9 cellular contexts compared by ENCODE assay signal in genomic region chr19:48720251-48720612, GRCh38. TPM values are rescaled to one million over a fixed set of nuclear protein-coding genes. Genes with fewer than 3 reads are reported as not detected.
A peak's percentile ranks its signal among the peaks of the same experiment; 100 is the strongest.
DNase-seq lines count a peak whose midpoint lies in the region; ATAC-seq, FAIRE-seq and TF ChIP-seq lines count a peak whose summit lies in the region.
"Had no signal": no experiment of that assay in that cellular context is flagged by ENCODE, and none has a peak within 500 bp of the region (broad histone marks: within the 10 kb centered on the region; RNA-seq: fewer than 3 reads in every experiment).

No MANE protein-coding gene starts in this region.

- H4K20me1 ChIP-seq in keratinocyte (ENCODE audit: control insufficient read depth, extremely low read depth, insufficient read depth, low read length), result no peaks in the 10 kb centered on the region

- H3K9ac ChIP-seq in keratinocyte (ENCODE audit: control insufficient read depth, extremely low read depth, insufficient read depth, low read length), result no peak overlapping the region

- H3K9me3 ChIP-seq in keratinocyte (ENCODE audit: control insufficient read depth, low read depth, low read length) (no peaks in the 10 kb centered on the region), tibial nerve (no peaks in the 10 kb centered on the region)

- peaks cover 6% of the 10 kb centered on the region for H3K36me3 Mint-ChIP-seq in activated CD4-positive, alpha-beta T cell treated with anti-CD3 and anti-CD28 coated beads, Interleukin-2, amount 10 ng/mL, durations not matched to agents 7 days and 5 days (ENCODE audit: low read depth)
- H3K36me3 Mint-ChIP-seq in activated T-helper 2 cell treated with anti-CD3 and anti-CD28 coated beads, Interferon-gamma antibody, Interleukin-2, Interleukin-4, amounts not matched to agents 10 μg/mL and 5 μg/mL and 100 μg/mL, durations not matched to agents 14 hours and 24 hours and 36 hours (ENCODE audit: low read depth), result peaks cover 6% of the 10 kb centered on the region

- TF ChIP-seq CTCF in keratinocyte (optimal IDR thresholded peaks at IDR 0.05 in 1 of 3, IDR thresholded peaks at IDR 0.05 in 1 of 3, conservative IDR thresholded peaks at IDR 0.05 in 1 of 3; ENCODE audit: extremely low read depth in 1 of 3, insufficient read depth in 2 of 3, low read length in 3 of 3) (no peak), tibial nerve (IDR thresholded peaks at IDR 0.05) (no peak), lower leg skin (IDR thresholded peaks at IDR 0.05) (no peak)

- H3K9me3 Mint-ChIP-seq in activated CD4-positive, alpha-beta T cell treated with anti-CD3 and anti-CD28 coated beads, Interleukin-2, amount 10 ng/mL, durations not matched to agents 7 days and 5 days, result peaks cover 6% of the 10 kb centered on the region
- H3K9me3 Mint-ChIP-seq in activated T-helper 2 cell treated with anti-CD3 and anti-CD28 coated beads, Interferon-gamma antibody, Interleukin-2, Interleukin-4, amounts not matched to agents 10 μg/mL and 5 μg/mL and 100 μg/mL, durations not matched to agents 14 hours and 24 hours and 36 hours, result peaks cover 7% of the 10 kb centered on the region

- TF ChIP-seq EP300 in tibial nerve (IDR thresholded peaks at IDR 0.05), result no peak

- no peak for DNase-seq in activated CD4-positive, alpha-beta T cell treated with anti-CD3 and anti-CD28 coated beads, Interleukin-2, amount 10 ng/mL, durations not matched to agents 7 days and 5 days
- DNase-seq in activated CD4-positive, alpha-beta T cell treated with anti-CD3 and anti-CD28 coated beads, Interleukin-2, amount 50 U/mL, for 4 hours, result no peak
- DNase-seq in activated T-helper 2 cell treated with anti-CD3 and anti-CD28 coated beads, Interferon-gamma antibody, Interleukin-2, Interleukin-4, amounts not matched to agents 10 μg/mL and 5 μg/mL and 100 μg/mL, durations not matched to agents 14 hours and 24 hours and 36 hours (ENCODE audit: low spot score), result no peak
- DNase-seq in keratinocyte (ENCODE audit: low read depth, low spot score) (no peak), tibial nerve (ENCODE audit: low spot score in 2 of 2) (no peak), lower leg skin (ENCODE audit: low spot score in 2 of 2) (no peak), SIG-M5 (lab: John Stamatoyannopoulos, UW) (no peak)

- H3K27me3 Mint-ChIP-seq in activated CD4-positive, alpha-beta T cell treated with anti-CD3 and anti-CD28 coated beads, Interleukin-2, amount 10 ng/mL, durations not matched to agents 7 days and 5 days, result no peaks in the 10 kb centered on the region
- no peaks in the 10 kb centered on the region for H3K27me3 Mint-ChIP-seq in activated T-helper 2 cell treated with anti-CD3 and anti-CD28 coated beads, Interferon-gamma antibody, Interleukin-2, Interleukin-4, amounts not matched to agents 10 μg/mL and 5 μg/mL and 100 μg/mL, durations not matched to agents 14 hours and 24 hours and 36 hours (ENCODE audit: low read depth)

- no peak overlapping the region for H3K27ac ChIP-seq in keratinocyte (ENCODE audit: control insufficient read depth, insufficient read depth, low read length)
- peak overlapping the region; percentile 88 to 96 (median 92) for H3K27ac ChIP-seq in tibial nerve

- H3K4me3 ChIP-seq in keratinocyte (ENCODE audit: control insufficient read depth in 2 of 3, extremely low read depth in 1 of 3, insufficient read depth in 2 of 3, low read depth in 1 of 3, low read length in 3 of 3), result peak overlapping the region in 1 of 3 experiments; percentile 81
- peak overlapping the region in 1 of 4 donors; percentile 63 for H3K4me3 ChIP-seq in tibial nerve
- no peak overlapping the region for H3K4me3 ChIP-seq in lower leg skin (ENCODE audit: low read depth, poor library complexity, severe bottlenecking)

- no peaks in the 10 kb centered on the region for H3K9me1 ChIP-seq in keratinocyte (ENCODE audit: control insufficient read depth, extremely low read depth, insufficient read depth, low read length)

- POLR2A ChIA-PET in activated CD4-positive, alpha-beta T cell treated with anti-CD3 and anti-CD28 coated beads, Interleukin-2, amount 10 ng/mL, durations not matched to agents 7 days and 5 days (lab: Charles Lee), result interaction anchor here (0.6 kb wide), 1 partner anchor 56 kb away, joined by 13 read pairs; no protein-coding TSS in a partner anchor

- H3K4me1 ChIP-seq in keratinocyte (ENCODE audit: control insufficient read depth, extremely low read depth, insufficient read depth, low read length), result peaks cover 22% of the 10 kb centered on the region
- peaks cover 0 to 75% (median 41%) of the 10 kb centered on the region in 4 donors for H3K4me1 ChIP-seq in tibial nerve

- WGBS in tibial nerve, 2 donors, result 26 to 29% methylated on average over 12 of the region's 12 CpGs
- 15 to 24% methylated on average over 12 of the region's 12 CpGs for WGBS in lower leg skin, 2 donors

- CTCF ChIA-PET in activated CD4-positive, alpha-beta T cell treated with anti-CD3 and anti-CD28 coated beads, Interleukin-2, amount 10 ng/mL, durations not matched to agents 7 days and 5 days (lab: Charles Lee), result interaction anchor here (1.4 kb wide), 1 partner anchor 19 kb away, joined by 4 read pairs; no protein-coding TSS in a partner anchor

- no peaks in the 10 kb centered on the region for H3K79me2 ChIP-seq in keratinocyte (ENCODE audit: control insufficient read depth, insufficient read depth, low read length)

- peak overlapping the region; percentile 98 for H3K27ac Mint-ChIP-seq in activated CD4-positive, alpha-beta T cell treated with anti-CD3 and anti-CD28 coated beads, Interleukin-2, amount 10 ng/mL, durations not matched to agents 7 days and 5 days
- H3K27ac Mint-ChIP-seq in activated T-helper 2 cell treated with anti-CD3 and anti-CD28 coated beads, Interferon-gamma antibody, Interleukin-2, Interleukin-4, amounts not matched to agents 10 μg/mL and 5 μg/mL and 100 μg/mL, durations not matched to agents 14 hours and 24 hours and 36 hours, result peak overlapping the region; percentile 98

- H2AFZ ChIP-seq in keratinocyte (ENCODE audit: control insufficient read depth, low read length), result peak overlapping the region; percentile 38

- dilution Hi-C loops in keratinocyte (cut with MboI; ENCODE audit: extremely low pct_ligation_motif_present, low sequenced_read_pairs), result no loop called here

- H3K4me1 Mint-ChIP-seq in activated CD4-positive, alpha-beta T cell treated with anti-CD3 and anti-CD28 coated beads, Interleukin-2, amount 10 ng/mL, durations not matched to agents 7 days and 5 days, result peaks cover 28% of the 10 kb centered on the region
- H3K4me1 Mint-ChIP-seq in activated T-helper 2 cell treated with anti-CD3 and anti-CD28 coated beads, Interferon-gamma antibody, Interleukin-2, Interleukin-4, amounts not matched to agents 10 μg/mL and 5 μg/mL and 100 μg/mL, durations not matched to agents 14 hours and 24 hours and 36 hours (ENCODE audit: low read depth), result peaks cover 10% of the 10 kb centered on the region

- H3K4me2 ChIP-seq in keratinocyte (ENCODE audit: control insufficient read depth, extremely low read depth, insufficient read depth, low read depth, low read length), result peak overlapping the region; percentile 90

- intact Hi-C loops in activated T-helper 2 cell treated with anti-CD3 and anti-CD28 coated beads, Interferon-gamma antibody, Interleukin-2, Interleukin-4, amounts not matched to agents 10 μg/mL and 5 μg/mL and 100 μg/mL, durations not matched to agents 14 hours and 24 hours and 36 hours (cut with micrococcal nuclease), result loop anchor here (5.0 kb wide), 1 partner anchor 73 kb away; the partner anchor contains the start of gene CA11
- intact Hi-C loops in lower leg skin (cut with DNase I; ENCODE audit: low total_unique reads), result no loop called here

- no peak for ATAC-seq in GM18867 (IDR thresholded peaks at IDR 0.05; ENCODE audit: unreplicated experiment)

- no peak for FAIRE-seq in keratinocyte (lab: Jason Lieb, UNC)

- H3K4me3 Mint-ChIP-seq in activated CD4-positive, alpha-beta T cell treated with anti-CD3 and anti-CD28 coated beads, Interleukin-2, amount 10 ng/mL, durations not matched to agents 7 days and 5 days, result peak overlapping the region; percentile 88
- H3K4me3 Mint-ChIP-seq in activated T-helper 2 cell treated with anti-CD3 and anti-CD28 coated beads, Interferon-gamma antibody, Interleukin-2, Interleukin-4, amounts not matched to agents 10 μg/mL and 5 μg/mL and 100 μg/mL, durations not matched to agents 14 hours and 24 hours and 36 hours (ENCODE audit: low read depth), result peak overlapping the region; percentile 91

- no peaks in the 10 kb centered on the region for H3K36me3 ChIP-seq in keratinocyte (ENCODE audit: control insufficient read depth in 2 of 2, extremely low read depth in 1 of 2, insufficient read depth in 2 of 2, low read length in 2 of 2)
- no peaks in the 10 kb centered on the region for H3K36me3 ChIP-seq in tibial nerve

- TF ChIP-seq POLR2A in tibial nerve (IDR thresholded peaks at IDR 0.05) (no peak), lower leg skin (IDR thresholded peaks at IDR 0.05) (no peak)

- H3K27me3 ChIP-seq in keratinocyte (ENCODE audit: control insufficient read depth, extremely low read depth, insufficient read depth, low read length), result no peaks in the 10 kb centered on the region
- H3K27me3 ChIP-seq in tibial nerve, result no peaks in the 10 kb centered on the region

RNA-seq across cellular contexts. Expression of gene MAMSTR, which starts 0.7 kb away (rescaled TPM):
- 1 to 10 TPM; 1.1 to 1.5 TPM for total RNA-seq in activated CD4-positive, alpha-beta T cell treated with anti-CD3 and anti-CD28 coated beads, Interleukin-2, amount 10 ng/mL, durations not matched to agents 7 days and 5 days
- 1.2 and 1.3 TPM in 2 replicates for total RNA-seq in activated T-helper 2 cell treated with anti-CD3 and anti-CD28 coated beads, Interferon-gamma antibody, Interleukin-2, Interleukin-4, amounts not matched to agents 10 μg/mL and 5 μg/mL and 100 μg/mL, durations not matched to agents 14 hours and 24 hours and 36 hours
- polyA plus RNA-seq in keratinocyte, result 0.35 to 0.39 TPM (median 0.37 TPM) in 3 replicates
- polyA plus RNA-seq in keratinocyte (2011; ENCODE audit: low read depth), result not detected
- 0.23 and 0.35 TPM in 2 replicates for polyA plus RNA-seq in keratinocyte (2011; cell fraction: cytosol; rRNA removed)
- polyA plus RNA-seq in keratinocyte (2011; cell fraction: nucleus; rRNA removed), result 0.39 and 0.87 TPM in 2 replicates
- 0.18 and 0.55 TPM in 2 replicates for polyA plus RNA-seq in keratinocyte (2012; ENCODE audit: low replicate concordance)
- polyA minus RNA-seq in keratinocyte, result 0.48 to 1.2 TPM (median 0.66 TPM) in 3 replicates
- not detected for polyA minus RNA-seq in keratinocyte (2011; cell fraction: cytosol; rRNA and poly(A)+ RNA removed)
- 0.21 TPM in 1 of 2 replicates, not detected in the other for polyA minus RNA-seq in keratinocyte (2011; cell fraction: nucleus; rRNA and poly(A)+ RNA removed)
- total RNA-seq in tibial nerve (1 to 10 TPM; 2.7 to 7.2 (median 5.9) TPM), lower leg skin (under 1 TPM; 0.42 to 0.74 (median 0.63) TPM)

RNA-seq across cellular contexts. Expression of gene RASIP1, which starts 20.2 kb away (rescaled TPM):
- under 1 TPM; 0.31 to 0.50 TPM for total RNA-seq in activated CD4-positive, alpha-beta T cell treated with anti-CD3 and anti-CD28 coated beads, Interleukin-2, amount 10 ng/mL, durations not matched to agents 7 days and 5 days
- 0.57 and 1.0 TPM in 2 replicates for total RNA-seq in activated T-helper 2 cell treated with anti-CD3 and anti-CD28 coated beads, Interferon-gamma antibody, Interleukin-2, Interleukin-4, amounts not matched to agents 10 μg/mL and 5 μg/mL and 100 μg/mL, durations not matched to agents 14 hours and 24 hours and 36 hours
- 2.2 to 4.8 TPM (median 2.3 TPM) in 3 replicates for polyA plus RNA-seq in keratinocyte
- polyA plus RNA-seq in keratinocyte (2011; ENCODE audit: low read depth), result 0.84 TPM
- polyA plus RNA-seq in keratinocyte (2011; cell fraction: cytosol; rRNA removed), result 1.5 and 3.1 TPM in 2 replicates
- polyA plus RNA-seq in keratinocyte (2011; cell fraction: nucleus; rRNA removed), result 4.1 and 5.3 TPM in 2 replicates
- polyA plus RNA-seq in keratinocyte (2012; ENCODE audit: low replicate concordance), result 2.1 and 4.4 TPM in 2 replicates
- 1.6 to 4.1 TPM (median 1.8 TPM) in 3 replicates for polyA minus RNA-seq in keratinocyte
- 3.6 TPM for polyA minus RNA-seq in keratinocyte (2011; cell fraction: cytosol; rRNA and poly(A)+ RNA removed)
- 1.1 and 1.2 TPM in 2 replicates for polyA minus RNA-seq in keratinocyte (2011; cell fraction: nucleus; rRNA and poly(A)+ RNA removed)
- total RNA-seq in tibial nerve (10 to 100 TPM; 12.3 to 23.3 (median 19.8) TPM), lower leg skin (10 to 100 TPM in 2 of 4 donors, 1 to 10 TPM in 2; 4.7 to 16.8 (median 11.4) TPM)

RNA-seq across cellular contexts. Expression of gene FUT2, which starts 24.5 kb away (rescaled TPM):
- total RNA-seq in activated CD4-positive, alpha-beta T cell treated with anti-CD3 and anti-CD28 coated beads, Interleukin-2, amount 10 ng/mL, durations not matched to agents 7 days and 5 days, result not detected
- total RNA-seq in activated T-helper 2 cell treated with anti-CD3 and anti-CD28 coated beads, Interferon-gamma antibody, Interleukin-2, Interleukin-4, amounts not matched to agents 10 μg/mL and 5 μg/mL and 100 μg/mL, durations not matched to agents 14 hours and 24 hours and 36 hours, result not detected in 2 replicates
- polyA plus RNA-seq in keratinocyte, result 2.3 to 4.0 TPM (median 3.7 TPM) in 3 replicates
- polyA plus RNA-seq in keratinocyte (2011; ENCODE audit: low read depth), result 0.39 TPM
- 2.5 and 2.8 TPM in 2 replicates for polyA plus RNA-seq in keratinocyte (2011; cell fraction: cytosol; rRNA removed)
- 8.3 and 8.5 TPM in 2 replicates for polyA plus RNA-seq in keratinocyte (2011; cell fraction: nucleus; rRNA removed)
- polyA plus RNA-seq in keratinocyte (2012; ENCODE audit: low replicate concordance), result 4.2 and 4.4 TPM in 2 replicates
- polyA minus RNA-seq in keratinocyte, result 3.7 to 4.8 TPM (median 4.5 TPM) in 3 replicates
- polyA minus RNA-seq in keratinocyte (2011; cell fraction: cytosol; rRNA and poly(A)+ RNA removed), result 7.1 TPM
- polyA minus RNA-seq in keratinocyte (2011; cell fraction: nucleus; rRNA and poly(A)+ RNA removed), result 10.2 and 10.8 TPM in 2 replicates
- total RNA-seq in tibial nerve (under 1 TPM in 1 of 4 donors, not detected in 3; 0.44 TPM), lower leg skin (10 to 100 TPM in 3 of 4 donors, 1 to 10 TPM in 1; 8.5 to 14.9 (median 11.5) TPM)
- total RNA-seq: M059J had no signal

RNA-seq across cellular contexts. Expression of gene IZUMO1, which starts 26.5 kb away (rescaled TPM):
- under 1 TPM in 1 of 2 experiments, not detected in 1; 0.10 TPM for total RNA-seq in activated CD4-positive, alpha-beta T cell treated with anti-CD3 and anti-CD28 coated beads, Interleukin-2, amount 10 ng/mL, durations not matched to agents 7 days and 5 days
- total RNA-seq in activated T-helper 2 cell treated with anti-CD3 and anti-CD28 coated beads, Interferon-gamma antibody, Interleukin-2, Interleukin-4, amounts not matched to agents 10 μg/mL and 5 μg/mL and 100 μg/mL, durations not matched to agents 14 hours and 24 hours and 36 hours, result 0.21 TPM in 1 of 2 replicates, not detected in the other
- 0.28 to 0.75 TPM (median 0.63 TPM) in 3 replicates for polyA plus RNA-seq in keratinocyte
- polyA plus RNA-seq in keratinocyte (2011; ENCODE audit: low read depth), result not detected
- 0.07 TPM in 1 of 2 replicates, not detected in the other for polyA plus RNA-seq in keratinocyte (2011; cell fraction: cytosol; rRNA removed)
- polyA plus RNA-seq in keratinocyte (2011; cell fraction: nucleus; rRNA removed), result 5.4 and 5.8 TPM in 2 replicates
- 0.44 and 0.63 TPM in 2 replicates for polyA plus RNA-seq in keratinocyte (2012; ENCODE audit: low replicate concordance)
- 0.13 to 0.42 TPM (median 0.26 TPM) in 3 replicates for polyA minus RNA-seq in keratinocyte
- polyA minus RNA-seq in keratinocyte (2011; cell fraction: cytosol; rRNA and poly(A)+ RNA removed), result not detected
- 1.7 and 1.9 TPM in 2 replicates for polyA minus RNA-seq in keratinocyte (2011; cell fraction: nucleus; rRNA and poly(A)+ RNA removed)
- total RNA-seq in tibial nerve, result under 1 TPM in 2 of 4 donors, not detected in 2; 0.21 to 0.30 TPM
- total RNA-seq in lower leg skin, result not detected
- total RNA-seq: M059J had no signal

RNA-seq across cellular contexts. Expression of gene FUT1, which starts 32.2 kb away (rescaled TPM):
- total RNA-seq in activated CD4-positive, alpha-beta T cell treated with anti-CD3 and anti-CD28 coated beads, Interleukin-2, amount 10 ng/mL, durations not matched to agents 7 days and 5 days, result under 1 TPM; 0.10 to 0.23 TPM
- total RNA-seq in activated T-helper 2 cell treated with anti-CD3 and anti-CD28 coated beads, Interferon-gamma antibody, Interleukin-2, Interleukin-4, amounts not matched to agents 10 μg/mL and 5 μg/mL and 100 μg/mL, durations not matched to agents 14 hours and 24 hours and 36 hours, result 0.27 and 0.64 TPM in 2 replicates
- 3.2 to 5.3 TPM (median 3.7 TPM) in 3 replicates for polyA plus RNA-seq in keratinocyte
- 0.51 TPM for polyA plus RNA-seq in keratinocyte (2011; ENCODE audit: low read depth)
- 2.0 and 2.6 TPM in 2 replicates for polyA plus RNA-seq in keratinocyte (2011; cell fraction: cytosol; rRNA removed)
- polyA plus RNA-seq in keratinocyte (2011; cell fraction: nucleus; rRNA removed), result 7.1 and 7.4 TPM in 2 replicates
- 2.1 and 3.3 TPM in 2 replicates for polyA plus RNA-seq in keratinocyte (2012; ENCODE audit: low replicate concordance)
- polyA minus RNA-seq in keratinocyte, result 3.1 to 6.1 TPM (median 4.9 TPM) in 3 replicates
- polyA minus RNA-seq in keratinocyte (2011; cell fraction: cytosol; rRNA and poly(A)+ RNA removed), result 4.2 TPM
- 6.8 and 7.3 TPM in 2 replicates for polyA minus RNA-seq in keratinocyte (2011; cell fraction: nucleus; rRNA and poly(A)+ RNA removed)
- total RNA-seq in tibial nerve (1 to 10 TPM in 3 of 4 donors, under 1 TPM in 1; 0.98 to 4.2 (median 2.4) TPM), lower leg skin (1 to 10 TPM; 1.7 to 4.9 (median 3.5) TPM)
